In genomic region chr14:101731187-101732080, GRCh38 we compare ENCODE assay signal across 8 cellular contexts. TPM values are rescaled to one million over a fixed set of nuclear protein-coding genes. Genes with fewer than 3 reads are reported as not detected.
DNase-seq lines count a peak whose midpoint lies in the region; ATAC-seq lines count a peak whose summit lies in the region.

No MANE protein-coding gene starts in this region.

- peak overlapping the region; percentile 55 to 65 for H3K4me3 ChIP-seq in mucosa of rectum (ENCODE audit: low read length in 2 of 2)

- H3K27ac ChIP-seq in mucosa of rectum (ENCODE audit: low read depth in 2 of 2, low read length in 2 of 2) = peak overlapping the region; percentile 99

- H3K27me3 ChIP-seq in mucosa of rectum (ENCODE audit: control insufficient read depth in 2 of 2, insufficient read depth in 2 of 2, low read length in 2 of 2) = no peaks in the 10 kb centered on the region

- H3K9me3 ChIP-seq in mucosa of rectum (ENCODE audit: control insufficient read depth in 2 of 2, low read length in 2 of 2) = no peaks in the 10 kb centered on the region

- H3K4me1 ChIP-seq in mucosa of rectum (ENCODE audit: control insufficient read depth in 2 of 2, insufficient read depth in 2 of 2, low read length in 2 of 2) = peaks cover 17 to 21% of the 10 kb centered on the region in 2 donors

- ATAC-seq in GM18870 (IDR thresholded peaks at IDR 0.05; ENCODE audit: unreplicated experiment) = peak; percentile 66
- peak; percentile 63 for ATAC-seq in HG03135 (IDR thresholded peaks at IDR 0.05; ENCODE audit: unreplicated experiment)

- peak; percentile 92 for DNase-seq in NCI-H345 (lab: John Stamatoyannopoulos, UW)
- DNase-seq in activated CD4-positive, alpha-beta T cell treated with anti-CD3 and anti-CD28 coated beads, Interleukin-2, amount 50 U/mL, for 24 hours (ENCODE audit: low read depth in 1 of 2, low spot score in 1 of 2) = peak; percentile 59 to 89
- peak; percentile 43 to 60 for DNase-seq in dermis microvascular lymphatic vessel endothelial cell (ENCODE audit: low read depth in 2 of 2)
- DNase-seq in stimulated activated CD8-positive, alpha-beta memory T cell treated with anti-CD3 and anti-CD28 coated beads, Interleukin-7, amount 100 ng/mL, for 24 hours (ENCODE audit: low read depth) = peak; percentile 52
- DNase-seq in DMS114 treated with DMSO at 0.1 percent for 48 hours (lab: John Stamatoyannopoulos, UW; ENCODE audit: unreplicated experiment) = no peak

- peak overlapping the region; percentile 79 to 86 for H3K9ac ChIP-seq in mucosa of rectum (ENCODE audit: low read depth in 1 of 2, low read length in 2 of 2)

- no peaks in the 10 kb centered on the region for H3K36me3 ChIP-seq in mucosa of rectum (ENCODE audit: control insufficient read depth in 2 of 2, insufficient read depth in 2 of 2, low read length in 2 of 2)

RNA-seq across cellular contexts. Expression of gene PPP2R5C, which starts 30.1 kb away (rescaled TPM):
- 60.3 and 71.8 TPM in 2 replicates for total RNA-seq in dermis microvascular lymphatic vessel endothelial cell
